10 cellular contexts compared by ENCODE assay signal in genomic region chr9:137030528-137030927, GRCh38. TPM values are rescaled to one million over a fixed set of nuclear protein-coding genes. Genes with fewer than 3 reads are reported as not detected.
DNase-seq lines count a peak whose midpoint lies in the region; ATAC-seq and TF ChIP-seq lines count a peak whose summit lies in the region.
"Had no signal": no experiment of that assay in that cellular context is flagged by ENCODE, and none has a peak within 500 bp of the region (broad histone marks: within the 10 kb centered on the region; RNA-seq: fewer than 3 reads in every experiment).

No MANE protein-coding gene starts in this region.

- in situ Hi-C loops in GM23248 (cut with MboI), result loop anchor here (10.0 kb wide), 1 partner anchor 256 kb away; no protein-coding TSS in a partner anchor

- no peak for TF ChIP-seq CTCF in foreskin fibroblast (IDR thresholded peaks at IDR 0.05; ENCODE audit: low read depth, low read length)

- H3K9me2 ChIP-seq in GM23248 (ENCODE audit: insufficient read depth), result no peaks in the 10 kb centered on the region

- intact Hi-C loops in activated T-helper 1 cell treated with anti-CD3 and anti-CD28 coated beads, Interleukin-12 subunit alpha, Interleukin-12 subunit beta, Interleukin-2, Interleukin-4 antibody, amounts not matched to agents 30 ng/mL and 10 ng/mL and 1 ng/mL, durations not matched to agents 14 hours and 24 hours and 36 hours (cut with micrococcal nuclease), result no loop called here

- no peak overlapping the region for H3K27ac Mint-ChIP-seq in activated T-helper 1 cell treated with anti-CD3 and anti-CD28 coated beads, Interleukin-12 subunit alpha, Interleukin-12 subunit beta, Interleukin-2, Interleukin-4 antibody, amounts not matched to agents 30 ng/mL and 10 ng/mL and 1 ng/mL, durations not matched to agents 14 hours and 24 hours and 36 hours
- H3K27ac Mint-ChIP-seq in natural killer cell treated with Interleukin-12 subunit alpha and Interleukin-12 subunit beta and Interleukin-15 and Interleukin-18, amount 100 ng/mL, for 72 hours, result peak overlapping the region; percentile 91 to 94

- no peaks in the 10 kb centered on the region for H3K4me1 ChIP-seq in GM23248 (ENCODE audit: insufficient read depth)

- H3K4me1 Mint-ChIP-seq in activated T-helper 1 cell treated with anti-CD3 and anti-CD28 coated beads, Interleukin-12 subunit alpha, Interleukin-12 subunit beta, Interleukin-2, Interleukin-4 antibody, amounts not matched to agents 30 ng/mL and 10 ng/mL and 1 ng/mL, durations not matched to agents 14 hours and 24 hours and 36 hours (ENCODE audit: low read depth), result peaks cover 41% of the 10 kb centered on the region
- H3K4me1 Mint-ChIP-seq in natural killer cell treated with Interleukin-12 subunit alpha and Interleukin-12 subunit beta and Interleukin-15 and Interleukin-18, amount 100 ng/mL, for 72 hours (ENCODE audit: low read depth in 2 of 2), result peaks cover 43 to 52% of the 10 kb centered on the region in 2 donors

- H4K20me1 ChIP-seq in GM23248 (ENCODE audit: insufficient read depth), result no peaks in the 10 kb centered on the region

- H3K9ac ChIP-seq in GM23248, result no peak overlapping the region

- H3K36me3 ChIP-seq in GM23248 (ENCODE audit: low read depth), result no peaks in the 10 kb centered on the region
- H3K36me3 ChIP-seq: WERI-Rb-1 had no signal

- H2AFZ ChIP-seq in GM23248, result no peak overlapping the region

- H3K9me3 Mint-ChIP-seq in activated T-helper 1 cell treated with anti-CD3 and anti-CD28 coated beads, Interleukin-12 subunit alpha, Interleukin-12 subunit beta, Interleukin-2, Interleukin-4 antibody, amounts not matched to agents 30 ng/mL and 10 ng/mL and 1 ng/mL, durations not matched to agents 14 hours and 24 hours and 36 hours, result no peaks in the 10 kb centered on the region
- no peaks in the 10 kb centered on the region for H3K9me3 Mint-ChIP-seq in natural killer cell treated with Interleukin-12 subunit alpha and Interleukin-12 subunit beta and Interleukin-15 and Interleukin-18, amount 100 ng/mL, for 72 hours

- DNase-seq in COLO668 (lab: John Stamatoyannopoulos, UW; ENCODE audit: unreplicated experiment) (peak; percentile 24), NOMO-1 treated with dmso at 0.1 percent for 144 hours (lab: John Stamatoyannopoulos, UW; ENCODE audit: unreplicated experiment) (peak; percentile 77), NCI-H526 (lab: John Stamatoyannopoulos, UW) (no peak), GM23248 (no peak), foreskin fibroblast (no peak), NCI-H69 (lab: John Stamatoyannopoulos, UW) (no peak)
- no peak for DNase-seq in activated T-helper 1 cell treated with anti-CD3 and anti-CD28 coated beads, Interleukin-12 subunit alpha, Interleukin-12 subunit beta, Interleukin-2, Interleukin-4 antibody, amounts not matched to agents 30 ng/mL and 10 ng/mL and 1 ng/mL, durations not matched to agents 14 hours and 24 hours and 36 hours (ENCODE audit: low spot score)
- peak; percentile 93 for DNase-seq in natural killer cell treated with Interleukin-12 subunit alpha and Interleukin-12 subunit beta and Interleukin-15 and Interleukin-18, amount 100 ng/mL, for 72 hours (ENCODE audit: low spot score)
- DNase-seq: dermis blood vessel endothelial cell, WERI-Rb-1 had no signal

- H3K27ac ChIP-seq in GM23248, result no peak overlapping the region
- H3K27ac ChIP-seq: WERI-Rb-1 had no signal

- WGBS in GM23248 (ENCODE audit: low coverage in 1 of 2, low lambda C conversion rate in 2 of 2, missing lambda C conversion rate in 2 of 2), 2 experiments, result 89 to 96% methylated on average over 21 of the region's 21 CpGs

- ATAC-seq in natural killer cell treated with Interleukin-12 subunit alpha and Interleukin-12 subunit beta and Interleukin-15 and Interleukin-18, amount 100 ng/mL, for 72 hours, result peak; percentile 47 to 62

- H3K36me3 Mint-ChIP-seq in activated T-helper 1 cell treated with anti-CD3 and anti-CD28 coated beads, Interleukin-12 subunit alpha, Interleukin-12 subunit beta, Interleukin-2, Interleukin-4 antibody, amounts not matched to agents 30 ng/mL and 10 ng/mL and 1 ng/mL, durations not matched to agents 14 hours and 24 hours and 36 hours (ENCODE audit: low read depth), result no peaks in the 10 kb centered on the region
- no peaks in the 10 kb centered on the region for H3K36me3 Mint-ChIP-seq in natural killer cell treated with Interleukin-12 subunit alpha and Interleukin-12 subunit beta and Interleukin-15 and Interleukin-18, amount 100 ng/mL, for 72 hours

- no peaks in the 10 kb centered on the region for H3K79me2 ChIP-seq in GM23248 (ENCODE audit: insufficient read depth)

- no peak overlapping the region for H3K4me3 ChIP-seq in GM23248
- no peak overlapping the region for H3K4me3 ChIP-seq in foreskin fibroblast (ENCODE audit: low read depth in 1 of 2, low read length in 2 of 2)

- peak overlapping the region; percentile 60 for H3K4me3 Mint-ChIP-seq in activated T-helper 1 cell treated with anti-CD3 and anti-CD28 coated beads, Interleukin-12 subunit alpha, Interleukin-12 subunit beta, Interleukin-2, Interleukin-4 antibody, amounts not matched to agents 30 ng/mL and 10 ng/mL and 1 ng/mL, durations not matched to agents 14 hours and 24 hours and 36 hours
- H3K4me3 Mint-ChIP-seq in natural killer cell treated with Interleukin-12 subunit alpha and Interleukin-12 subunit beta and Interleukin-15 and Interleukin-18, amount 100 ng/mL, for 72 hours, result peak overlapping the region; percentile 85

- H3K27me3 Mint-ChIP-seq in activated T-helper 1 cell treated with anti-CD3 and anti-CD28 coated beads, Interleukin-12 subunit alpha, Interleukin-12 subunit beta, Interleukin-2, Interleukin-4 antibody, amounts not matched to agents 30 ng/mL and 10 ng/mL and 1 ng/mL, durations not matched to agents 14 hours and 24 hours and 36 hours (ENCODE audit: insufficient read depth), result no peaks in the 10 kb centered on the region
- no peaks in the 10 kb centered on the region for H3K27me3 Mint-ChIP-seq in natural killer cell treated with Interleukin-12 subunit alpha and Interleukin-12 subunit beta and Interleukin-15 and Interleukin-18, amount 100 ng/mL, for 72 hours

- no peaks in the 10 kb centered on the region for H3K9me3 ChIP-seq in GM23248 (ENCODE audit: low read depth)

- H3K4me2 ChIP-seq in GM23248 (ENCODE audit: unreplicated experiment), result no peak overlapping the region

- H3F3A ChIP-seq in GM23248 (ENCODE audit: insufficient read depth), result no peaks in the 10 kb centered on the region

- no peaks in the 10 kb centered on the region for H3K27me3 ChIP-seq in GM23248 (replicated peaks; ENCODE audit: insufficient read depth)

RNA-seq across cellular contexts. Expression of gene FUT7, which starts 1.4 kb away (rescaled TPM):
- total RNA-seq in activated T-helper 1 cell treated with anti-CD3 and anti-CD28 coated beads, Interleukin-12 subunit alpha, Interleukin-12 subunit beta, Interleukin-2, Interleukin-4 antibody, amounts not matched to agents 30 ng/mL and 10 ng/mL and 1 ng/mL, durations not matched to agents 14 hours and 24 hours and 36 hours, result 0.16 and 0.22 TPM in 2 replicates
- 10 to 100 TPM; 10.0 to 17.8 TPM for total RNA-seq in natural killer cell treated with Interleukin-12 subunit alpha and Interleukin-12 subunit beta and Interleukin-15 and Interleukin-18, amount 100 ng/mL, for 72 hours
- not detected in 2 replicates for total RNA-seq in GM23248 (2014; rRNA removed; shearing (Covaris generic))
- not detected in 2 replicates for polyA plus RNA-seq in GM23248 (2016; fragmentation: Nextera tagmentation; extraction: Ambion mirVana)
- total RNA-seq: dermis blood vessel endothelial cell had no signal

RNA-seq across cellular contexts. Expression of gene ABCA2, which starts 2.5 kb away (rescaled TPM):
- 25.7 and 26.9 TPM in 2 replicates for total RNA-seq in activated T-helper 1 cell treated with anti-CD3 and anti-CD28 coated beads, Interleukin-12 subunit alpha, Interleukin-12 subunit beta, Interleukin-2, Interleukin-4 antibody, amounts not matched to agents 30 ng/mL and 10 ng/mL and 1 ng/mL, durations not matched to agents 14 hours and 24 hours and 36 hours
- total RNA-seq in natural killer cell treated with Interleukin-12 subunit alpha and Interleukin-12 subunit beta and Interleukin-15 and Interleukin-18, amount 100 ng/mL, for 72 hours, result 100 to 1,000 TPM in 1 of 2 donors, 10 to 100 TPM in 1; 77.6 to 109 TPM
- 33.2 and 49.4 TPM in 2 replicates for total RNA-seq in GM23248 (2014; rRNA removed; shearing (Covaris generic))
- 20.5 and 21.1 TPM in 2 replicates for polyA plus RNA-seq in GM23248 (2016; fragmentation: Nextera tagmentation; extraction: Ambion mirVana)

RNA-seq across cellular contexts. Expression of gene NPDC1, which starts 15.4 kb away (rescaled TPM):
- total RNA-seq in activated T-helper 1 cell treated with anti-CD3 and anti-CD28 coated beads, Interleukin-12 subunit alpha, Interleukin-12 subunit beta, Interleukin-2, Interleukin-4 antibody, amounts not matched to agents 30 ng/mL and 10 ng/mL and 1 ng/mL, durations not matched to agents 14 hours and 24 hours and 36 hours, result 78.2 and 80.1 TPM in 2 replicates
- total RNA-seq in natural killer cell treated with Interleukin-12 subunit alpha and Interleukin-12 subunit beta and Interleukin-15 and Interleukin-18, amount 100 ng/mL, for 72 hours, result 10 to 100 TPM; 11.2 to 41.7 TPM
- 41.9 and 43.1 TPM in 2 replicates for total RNA-seq in GM23248 (2014; rRNA removed; shearing (Covaris generic))
- polyA plus RNA-seq in GM23248 (2016; fragmentation: Nextera tagmentation; extraction: Ambion mirVana), result 121 and 122 TPM in 2 replicates

RNA-seq across cellular contexts. Expression of gene ENTPD2, which starts 23.3 kb away (rescaled TPM):
- total RNA-seq in activated T-helper 1 cell treated with anti-CD3 and anti-CD28 coated beads, Interleukin-12 subunit alpha, Interleukin-12 subunit beta, Interleukin-2, Interleukin-4 antibody, amounts not matched to agents 30 ng/mL and 10 ng/mL and 1 ng/mL, durations not matched to agents 14 hours and 24 hours and 36 hours, result not detected in 2 replicates
- not detected for total RNA-seq in natural killer cell treated with Interleukin-12 subunit alpha and Interleukin-12 subunit beta and Interleukin-15 and Interleukin-18, amount 100 ng/mL, for 72 hours
- not detected in 2 replicates for total RNA-seq in GM23248 (2014; rRNA removed; shearing (Covaris generic))
- polyA plus RNA-seq in GM23248 (2016; fragmentation: Nextera tagmentation; extraction: Ambion mirVana), result not detected in 2 replicates
- total RNA-seq: dermis blood vessel endothelial cell had no signal

RNA-seq across cellular contexts. Expression of gene CLIC3, which starts 34.2 kb away (rescaled TPM):
- total RNA-seq in activated T-helper 1 cell treated with anti-CD3 and anti-CD28 coated beads, Interleukin-12 subunit alpha, Interleukin-12 subunit beta, Interleukin-2, Interleukin-4 antibody, amounts not matched to agents 30 ng/mL and 10 ng/mL and 1 ng/mL, durations not matched to agents 14 hours and 24 hours and 36 hours, result not detected in 2 replicates
- total RNA-seq in natural killer cell treated with Interleukin-12 subunit alpha and Interleukin-12 subunit beta and Interleukin-15 and Interleukin-18, amount 100 ng/mL, for 72 hours, result 10 to 100 TPM in 1 of 2 donors, 1 to 10 TPM in 1; 4.3 to 38.2 TPM
- 33.3 and 37.7 TPM in 2 replicates for total RNA-seq in GM23248 (2014; rRNA removed; shearing (Covaris generic))
- 98.9 and 107 TPM in 2 replicates for polyA plus RNA-seq in GM23248 (2016; fragmentation: Nextera tagmentation; extraction: Ambion mirVana)
- total RNA-seq: dermis blood vessel endothelial cell had no signal

Comparison
In these comparisons a context has a peak if more than half of its experiments do, and no peak if none do; other contexts are left out.
1. DNase-seq: peak in COLO668 (single experiment), NOMO-1 treated with dmso at 0.1 percent for 144 hours (single experiment) and natural killer cell treated with Interleukin-12 subunit alpha and Interleukin-12 subunit beta and Interleukin-15 and Interleukin-18, amount 100 ng/mL, for 72 hours (single experiment); none in activated T-helper 1 cell treated with anti-CD3 and anti-CD28 coated beads, Interleukin-12 subunit alpha, Interleukin-12 subunit beta, Interleukin-2, Interleukin-4 antibody, amounts not matched to agents 30 ng/mL and 10 ng/mL and 1 ng/mL, durations not matched to agents 14 hours and 24 hours and 36 hours (single experiment), NCI-H526 (0 of 2), GM23248 (single experiment), foreskin fibroblast (0 of 2) and NCI-H69 (single experiment).